ENCODE assay signal across 8 cellular contexts in genomic region chr1:41333146-41333784, GRCh38. TPM values are rescaled to one million over a fixed set of nuclear protein-coding genes. Genes with fewer than 3 reads are reported as not detected.
DNase-seq lines count a peak whose midpoint lies in the region; TF ChIP-seq lines count a peak whose summit lies in the region.
"Had no signal": no experiment of that assay in that cellular context is flagged by ENCODE, and none has a peak within 500 bp of the region (broad histone marks: within the 10 kb centered on the region; RNA-seq: fewer than 3 reads in every experiment).

No MANE protein-coding gene starts in this region.

- H3K4me3 ChIP-seq in SK-N-SH (ENCODE audit: low read depth in 2 of 2, low read length in 1 of 2) (no peak overlapping the region), cardiac fibroblast (replicated peaks in 1 of 2; ENCODE audit: low read depth in 2 of 2, low read length in 2 of 2) (no peak overlapping the region), WERI-Rb-1 (ENCODE audit: low read depth, low read length) (no peak overlapping the region)

- TF ChIP-seq CTCF in HFFc6 (IDR thresholded peaks at IDR 0.05) (no peak), SK-N-SH (IDR thresholded peaks at IDR 0.05) (no peak), cardiac fibroblast (IDR thresholded peaks at IDR 0.05; ENCODE audit: low read depth, low read length) (no peak), WERI-Rb-1 (IDR thresholded peaks at IDR 0.05; ENCODE audit: low read depth, low read length) (no peak)

- H3K36me3 Mint-ChIP-seq in HFFc6 (ENCODE audit: low read depth), result peaks cover 6% of the 10 kb centered on the region

- H3K9me3 Mint-ChIP-seq in HFFc6, result peaks cover 16% of the 10 kb centered on the region

- no peaks in the 10 kb centered on the region for H3K9me2 ChIP-seq in SK-N-SH

- TF ChIP-seq EP300 in SK-N-SH (IDR thresholded peaks at IDR 0.05; ENCODE audit: borderline replicate concordance in 1 of 2, low read depth in 1 of 2, low read length in 1 of 2), result no peak

- no peaks in the 10 kb centered on the region for H3K36me3 ChIP-seq in SK-N-SH (replicated peaks in 1 of 2; ENCODE audit: control insufficient read depth in 1 of 2, insufficient read depth in 2 of 2, low read length in 1 of 2)
- H3K36me3 ChIP-seq in WERI-Rb-1, result no peaks in the 10 kb centered on the region

- no peaks in the 10 kb centered on the region for H3K79me2 ChIP-seq in SK-N-SH (ENCODE audit: insufficient read depth)

- CTCF ChIA-PET in SK-N-SH (lab: Yijun Ruan, JAX) (interaction anchor here (1.0 kb wide), 1 partner anchor 51 kb away, joined by 4 read pairs; no protein-coding TSS in a partner anchor), HEK293T (lab: Yijun Ruan, JAX) (interaction anchor here (0.7 kb wide), 1 partner anchor 20 kb away, joined by 5 read pairs; no protein-coding TSS in a partner anchor)

- H3K4me2 ChIP-seq in SK-N-SH, result no peak overlapping the region

- H3K9me3 ChIP-seq in SK-N-SH (no peaks in the 10 kb centered on the region), WERI-Rb-1 (ENCODE audit: severe bottlenecking) (no peaks in the 10 kb centered on the region)

- H3K27ac ChIP-seq in SK-N-SH (ENCODE audit: low read depth in 2 of 2, low read length in 1 of 2) (no peak overlapping the region), WERI-Rb-1 (no peak overlapping the region)

- H3K9ac ChIP-seq in SK-N-SH, result no peak overlapping the region

- no peak overlapping the region for H3K27ac Mint-ChIP-seq in HFFc6

- peaks cover 7% of the 10 kb centered on the region for H3K27me3 Mint-ChIP-seq in HFFc6 (ENCODE audit: insufficient read depth)

- H3K4me3 Mint-ChIP-seq in HFFc6, result no peak overlapping the region; the same call in 1 of the 2 replicates

- H3K4me1 ChIP-seq in SK-N-SH (ENCODE audit: control insufficient read depth in 1 of 2, insufficient read depth in 2 of 2, low read depth in 1 of 2, low read length in 1 of 2), result peaks cover 0 to 12% of the 10 kb centered on the region in 2 experiments; a peak in 1 of 4 replicates

- H2AFZ ChIP-seq in SK-N-SH (ENCODE audit: low read depth), result no peak overlapping the region

- peak; percentile 73 for DNase-seq in HFFc6
- no peak for DNase-seq in SK-N-SH
- DNase-seq in cardiac fibroblast (ENCODE audit: low read depth in 2 of 2), result peak; percentile 70 to 87
- DNase-seq in stimulated activated CD8-positive, alpha-beta memory T cell treated with anti-CD3 and anti-CD28 coated beads, Interleukin-12 subunit alpha, Interleukin-12 subunit beta, amount 100 ng/mL, for 24 hours (ENCODE audit: extremely low read depth), result peak; percentile 11
- no peak for DNase-seq in WERI-Rb-1
- DNase-seq in NCI-H1930 (lab: John Stamatoyannopoulos, UW), result no peak
- no peak for DNase-seq in HEK293T (ENCODE audit: extremely low spot score)
- DNase-seq: NCI-H69 had no signal

- no peak for TF ChIP-seq RAD21 in SK-N-SH (IDR thresholded peaks at IDR 0.05; ENCODE audit: low read length)

- WGBS in SK-N-SH (ENCODE audit: low lambda C conversion rate), result 34% methylated on average over 6 of the region's 6 CpGs

- POLR2A ChIA-PET in SK-N-SH (lab: Yijun Ruan, JAX), result no interaction called here
- POLR2A ChIA-PET in HEK293T (lab: Yijun Ruan, JAX), result no interaction called here

- H3F3A ChIP-seq in SK-N-SH (replicated peaks; ENCODE audit: insufficient read depth), result no peaks in the 10 kb centered on the region

- H3K4me1 Mint-ChIP-seq in HFFc6 (ENCODE audit: low read depth), result peaks cover 9% of the 10 kb centered on the region

- H3K27me3 ChIP-seq in SK-N-SH (ENCODE audit: insufficient read depth), result no peaks in the 10 kb centered on the region
- no peaks in the 10 kb centered on the region for H3K27me3 ChIP-seq in WERI-Rb-1 (ENCODE audit: insufficient read depth, low read depth, severe bottlenecking)

- H4K20me1 ChIP-seq in SK-N-SH (ENCODE audit: insufficient read depth), result no peaks in the 10 kb centered on the region

TF ChIP-seq in SK-N-SH, 30 proteins besides CTCF, POLR2A, EP300 and RAD21:
- TF ChIP-seq USF1 (IDR thresholded peaks at IDR 0.05; ENCODE audit: borderline replicate concordance, low read depth), result peak; percentile 82
- TF ChIP-seq EZH2phosphoT487 (IDR thresholded peaks at IDR 0.05; ENCODE audit: borderline replicate concordance, low read depth), result no peak
- no peak for TF ChIP-seq GABPA (IDR thresholded peaks at IDR 0.05; ENCODE audit: low read depth)
- peak; percentile 33; the same call in 1 of the 2 replicates for TF ChIP-seq TCF12 (IDR thresholded peaks at IDR 0.05)

TF ChIP-seq in HEK293T, 16 proteins besides CTCF, POLR2A, EP300 and RAD21:
- TF ChIP-seq ZNF384 (IDR thresholded peaks at IDR 0.05), result no peak
- no peak for TF ChIP-seq L3MBTL2 (conservative IDR thresholded peaks at IDR 0.05)
- TF ChIP-seq CTBP1 (IDR thresholded peaks at IDR 0.05; ENCODE audit: borderline replicate concordance), result no peak
- TF ChIP-seq FOXA1 (IDR thresholded peaks at IDR 0.05), result no peak
- TF ChIP-seq PKNOX1 (IDR thresholded peaks at IDR 0.05), result no peak
- TF ChIP-seq SUZ12 (IDR thresholded peaks at IDR 0.05), result no peak
- no peak for TF ChIP-seq FOXK2 (IDR thresholded peaks at IDR 0.05)
- TF ChIP-seq SP1 (IDR thresholded peaks at IDR 0.05), result no peak
- no peak for TF ChIP-seq HDGF (IDR thresholded peaks at IDR 0.05; ENCODE audit: borderline replicate concordance)
TF ChIP-seq in HEK293T: peak in this region for 0.

RNA-seq across cellular contexts. Expression of gene FOXO6, which starts 28.0 kb away (rescaled TPM):
- total RNA-seq in HFFc6 (2021; fragmentation: NEBNext Ultra II Directional; extraction: Animal tissue kit (Norgen Biotek cat#: 25700)), result under 1 TPM in 2 of 6 experiments, not detected in 4; 0.07 to 0.08 TPM
- polyA plus RNA-seq in SK-N-SH (2012; rRNA removed), result 0.11 and 0.35 TPM in 2 replicates
- polyA plus RNA-seq in SK-N-SH (2012; cell fraction: cytosol; rRNA removed), result 0.24 and 0.33 TPM in 2 replicates
- polyA plus RNA-seq in SK-N-SH (2012; cell fraction: nucleus; rRNA removed), result 0.50 and 0.55 TPM in 2 replicates

Comparison
In these comparisons a context has a peak if more than half of its experiments do, and no peak if none do; other contexts are left out.
1. DNase-seq: peak in HFFc6 (single experiment), cardiac fibroblast (2 of 2) and stimulated activated CD8-positive, alpha-beta memory T cell treated with anti-CD3 and anti-CD28 coated beads, Interleukin-12 subunit alpha, Interleukin-12 subunit beta, amount 100 ng/mL, for 24 hours (single experiment); none in SK-N-SH (single experiment), WERI-Rb-1 (single experiment), NCI-H1930 (0 of 2) and HEK293T (single experiment).